8 cellular contexts compared by ENCODE assay signal in the genomic region with DNA sequence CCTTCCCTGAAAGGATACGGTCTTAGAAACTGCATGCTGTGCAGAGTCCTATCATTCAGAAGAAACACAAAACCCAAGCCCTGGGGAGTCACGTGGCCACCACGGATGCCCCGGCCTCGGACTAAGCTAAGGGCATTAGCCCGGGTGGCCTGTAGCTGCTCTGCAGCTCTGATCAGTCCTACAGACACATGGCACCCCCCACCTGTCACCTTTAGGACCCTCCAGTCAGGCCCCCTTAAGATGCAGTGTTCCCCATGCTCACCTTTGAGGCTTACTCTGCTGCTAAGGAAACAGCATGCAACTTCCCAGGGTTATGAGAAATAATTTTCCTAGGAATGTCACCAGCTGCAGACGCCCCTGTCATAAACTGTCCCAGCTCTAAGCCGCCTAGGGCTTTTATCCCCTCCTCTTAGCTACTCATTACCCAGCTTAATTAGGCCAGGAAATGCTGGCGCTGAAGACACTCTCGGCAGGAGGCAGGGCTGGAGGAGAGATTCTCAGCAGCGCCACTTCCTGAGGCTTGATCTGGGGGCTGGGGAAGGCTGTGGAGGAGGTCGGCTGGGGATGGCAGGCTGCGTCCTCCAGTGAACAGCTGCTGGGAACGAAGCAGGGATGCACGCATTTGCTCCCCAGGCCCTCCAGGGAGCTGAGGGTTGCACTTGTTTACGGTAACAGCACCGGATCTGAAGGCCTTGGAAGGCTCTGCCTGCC.
A peak's percentile ranks its signal among the peaks of the same experiment; 100 is the strongest.
DNase-seq lines count a peak whose midpoint lies in the region; ATAC-seq and TF ChIP-seq lines count a peak whose summit lies in the region.

No MANE protein-coding gene starts in this region.

- no peak overlapping the region for H3K27ac ChIP-seq in DOHH2 (ENCODE audit: low read depth, low read length)
- H3K27ac ChIP-seq in layer of hippocampus (ENCODE audit: low read depth, low read length): peak overlapping the region; percentile 57

- no peaks in the 10 kb centered on the region for H4K20me1 ChIP-seq in DOHH2 (ENCODE audit: control insufficient read depth, insufficient read depth, low read depth, low read length)

- H3F3A ChIP-seq in DOHH2 (ENCODE audit: control insufficient read depth, insufficient read depth): no peaks in the 10 kb centered on the region

- no peaks in the 10 kb centered on the region for H3K27me3 ChIP-seq in DOHH2 (ENCODE audit: control insufficient read depth, low read length)
- H3K27me3 ChIP-seq in NT2/D1 (ENCODE audit: insufficient read depth, insufficient read length): no peaks in the 10 kb centered on the region
- H3K27me3 ChIP-seq in layer of hippocampus (ENCODE audit: control insufficient read depth, insufficient read depth, low read length): no peaks in the 10 kb centered on the region

- H3K36me3 ChIP-seq in DOHH2 (ENCODE audit: control insufficient read depth, low read length) (no peaks in the 10 kb centered on the region), NT2/D1 (ENCODE audit: insufficient read depth, insufficient read length, low read length) (peaks cover 4% of the 10 kb centered on the region)

- H3K4me3 ChIP-seq in DOHH2 (ENCODE audit: low read length) (no peak overlapping the region), NT2/D1 (ENCODE audit: insufficient read length, low read depth) (peak overlapping the region; percentile 50)

- ATAC-seq in HG03064 (IDR thresholded peaks at IDR 0.05; ENCODE audit: low read depth, unreplicated experiment) (peak; percentile 62), HG03469 (IDR thresholded peaks at IDR 0.05; ENCODE audit: unreplicated experiment) (no peak), GM19467 (IDR thresholded peaks at IDR 0.05; ENCODE audit: unreplicated experiment) (no peak)

- TF ChIP-seq CTCF in DOHH2 (IDR thresholded peaks at IDR 0.05; ENCODE audit: low read depth, low read length, poor library complexity, severe bottlenecking): no peak

- no peaks in the 10 kb centered on the region for H3K9me3 ChIP-seq in DOHH2 (ENCODE audit: control insufficient read depth, insufficient read depth, low read length)
- no peaks in the 10 kb centered on the region for H3K9me3 ChIP-seq in NT2/D1 (ENCODE audit: insufficient read depth, low read length)

- peaks cover 20% of the 10 kb centered on the region for H3K4me1 ChIP-seq in DOHH2 (ENCODE audit: control insufficient read depth, low read length)
- peaks cover 30% of the 10 kb centered on the region for H3K4me1 ChIP-seq in NT2/D1 (ENCODE audit: insufficient read depth, insufficient read length)

- DNase-seq in NT2/D1 (ENCODE audit: low read depth, low spot score): peak; percentile 80
- DNase-seq in activated CD8-positive, alpha-beta memory T cell treated with anti-CD3 and anti-CD28 coated beads, Interleukin-2, amount 50 U/mL, for 4 hours: no peak
- no peak for DNase-seq in stimulated activated CD4-positive, alpha-beta T cell treated with anti-CD3 and anti-CD28 coated beads, Interleukin-2, amount 100 ng/mL, for 48 hours

- H3K4me2 ChIP-seq in DOHH2 (ENCODE audit: low read length): peak overlapping the region; percentile 20; the same call in 1 of the 2 replicates

- H3K9me2 ChIP-seq in DOHH2 (replicated peaks; ENCODE audit: control insufficient read depth, low read length): no peaks in the 10 kb centered on the region

- H3K9ac ChIP-seq in NT2/D1 (ENCODE audit: insufficient read length, low read depth): peak overlapping the region; percentile 89

- H3K79me2 ChIP-seq in DOHH2 (ENCODE audit: control insufficient read depth, low read length): no peaks in the 10 kb centered on the region
